In genomic region chr1:202281316-202282016, GRCh38 we compare ENCODE assay signal across 10 cellular contexts.
DNase-seq lines count a peak whose midpoint lies in the region; ATAC-seq and TF ChIP-seq lines count a peak whose summit lies in the region.
"Had no signal": no experiment of that assay in that cellular context is flagged by ENCODE, and none has a peak within 500 bp of the region (broad histone marks: within the 10 kb centered on the region; RNA-seq: fewer than 3 reads in every experiment).

No MANE protein-coding gene starts in this region.

- TF ChIP-seq CTCF in AG10803 (conservative IDR thresholded peaks at IDR 0.05; ENCODE audit: low read length) = no peak
- TF ChIP-seq CTCF in choroid plexus epithelial cell (conservative IDR thresholded peaks at IDR 0.05; ENCODE audit: low read depth, low read length) = no peak

- H3K4me3 Mint-ChIP-seq in stimulated activated effector memory CD8-positive, alpha-beta T cell treated with anti-CD3 and anti-CD28 coated beads, Interleukin-12 subunit alpha, Interleukin-12 subunit beta, amount 100 ng/mL, for 72 hours = no peak overlapping the region
- H3K4me3 Mint-ChIP-seq: CD8-positive, alpha-beta memory T cell had no signal

- intact Hi-C loops in cardiac septum (cut with DNase I) = no loop called here

- no peaks in the 10 kb centered on the region for H3K9me3 Mint-ChIP-seq in stimulated activated effector memory CD8-positive, alpha-beta T cell treated with anti-CD3 and anti-CD28 coated beads, Interleukin-12 subunit alpha, Interleukin-12 subunit beta, amount 100 ng/mL, for 72 hours
- H3K9me3 Mint-ChIP-seq: CD8-positive, alpha-beta memory T cell had no signal

- peak; percentile 75 for DNase-seq in AG10803 (ENCODE audit: low read depth)
- peak; percentile 61 for DNase-seq in LHCN-M2 (ENCODE audit: low read depth)
- peak; percentile 72 for DNase-seq in choroid plexus epithelial cell (ENCODE audit: low read depth)
- DNase-seq in mesenteric fat pad (ENCODE audit: low spot score) = peak; percentile 87
- DNase-seq in NCI-H1694 treated with DMSO at 0.1 percent for 48 hours (lab: John Stamatoyannopoulos, UW) = no peak
- no peak for DNase-seq in stimulated activated effector memory CD8-positive, alpha-beta T cell treated with anti-CD3 and anti-CD28 coated beads, Interleukin-12 subunit alpha, Interleukin-12 subunit beta, amount 100 ng/mL, for 72 hours (ENCODE audit: low spot score in 2 of 2)
- no peak for DNase-seq in SHP77 (lab: John Stamatoyannopoulos, UW)
- no peak for DNase-seq in cardiac septum (ENCODE audit: low spot score)
- DNase-seq: CD8-positive, alpha-beta memory T cell had no signal

- H3K36me3 Mint-ChIP-seq in stimulated activated effector memory CD8-positive, alpha-beta T cell treated with anti-CD3 and anti-CD28 coated beads, Interleukin-12 subunit alpha, Interleukin-12 subunit beta, amount 100 ng/mL, for 72 hours = no peaks in the 10 kb centered on the region

- peaks cover 12% of the 10 kb centered on the region for H3K4me1 Mint-ChIP-seq in stimulated activated effector memory CD8-positive, alpha-beta T cell treated with anti-CD3 and anti-CD28 coated beads, Interleukin-12 subunit alpha, Interleukin-12 subunit beta, amount 100 ng/mL, for 72 hours

- ATAC-seq in stimulated activated effector memory CD8-positive, alpha-beta T cell treated with anti-CD3 and anti-CD28 coated beads, Interleukin-12 subunit alpha, Interleukin-12 subunit beta, amount 100 ng/mL, for 72 hours = no peak
- ATAC-seq: sciatic nerve had no signal

- H3K4me3 ChIP-seq in AG10803 (ENCODE audit: low read length) (no peak overlapping the region), choroid plexus epithelial cell (ENCODE audit: low read depth, low read length) (no peak overlapping the region)

- H3K27ac Mint-ChIP-seq in stimulated activated effector memory CD8-positive, alpha-beta T cell treated with anti-CD3 and anti-CD28 coated beads, Interleukin-12 subunit alpha, Interleukin-12 subunit beta, amount 100 ng/mL, for 72 hours = no peak overlapping the region

Comparison
In these comparisons a context has a peak if more than half of its experiments do, and no peak if none do; other contexts are left out.
1. DNase-seq: peak in AG10803 (single experiment), LHCN-M2 (single experiment), choroid plexus epithelial cell (single experiment) and mesenteric fat pad (single experiment); none in NCI-H1694 treated with DMSO at 0.1 percent for 48 hours (single experiment), stimulated activated effector memory CD8-positive, alpha-beta T cell treated with anti-CD3 and anti-CD28 coated beads, Interleukin-12 subunit alpha, Interleukin-12 subunit beta, amount 100 ng/mL, for 72 hours (0 of 2), SHP77 (0 of 2) and cardiac septum (single experiment).